1 cellular context compared by ENCODE assay signal in genomic region chr5:150000261-150000989, GRCh38.
TF ChIP-seq lines count a peak whose summit lies in the region.

A gene with protein sequence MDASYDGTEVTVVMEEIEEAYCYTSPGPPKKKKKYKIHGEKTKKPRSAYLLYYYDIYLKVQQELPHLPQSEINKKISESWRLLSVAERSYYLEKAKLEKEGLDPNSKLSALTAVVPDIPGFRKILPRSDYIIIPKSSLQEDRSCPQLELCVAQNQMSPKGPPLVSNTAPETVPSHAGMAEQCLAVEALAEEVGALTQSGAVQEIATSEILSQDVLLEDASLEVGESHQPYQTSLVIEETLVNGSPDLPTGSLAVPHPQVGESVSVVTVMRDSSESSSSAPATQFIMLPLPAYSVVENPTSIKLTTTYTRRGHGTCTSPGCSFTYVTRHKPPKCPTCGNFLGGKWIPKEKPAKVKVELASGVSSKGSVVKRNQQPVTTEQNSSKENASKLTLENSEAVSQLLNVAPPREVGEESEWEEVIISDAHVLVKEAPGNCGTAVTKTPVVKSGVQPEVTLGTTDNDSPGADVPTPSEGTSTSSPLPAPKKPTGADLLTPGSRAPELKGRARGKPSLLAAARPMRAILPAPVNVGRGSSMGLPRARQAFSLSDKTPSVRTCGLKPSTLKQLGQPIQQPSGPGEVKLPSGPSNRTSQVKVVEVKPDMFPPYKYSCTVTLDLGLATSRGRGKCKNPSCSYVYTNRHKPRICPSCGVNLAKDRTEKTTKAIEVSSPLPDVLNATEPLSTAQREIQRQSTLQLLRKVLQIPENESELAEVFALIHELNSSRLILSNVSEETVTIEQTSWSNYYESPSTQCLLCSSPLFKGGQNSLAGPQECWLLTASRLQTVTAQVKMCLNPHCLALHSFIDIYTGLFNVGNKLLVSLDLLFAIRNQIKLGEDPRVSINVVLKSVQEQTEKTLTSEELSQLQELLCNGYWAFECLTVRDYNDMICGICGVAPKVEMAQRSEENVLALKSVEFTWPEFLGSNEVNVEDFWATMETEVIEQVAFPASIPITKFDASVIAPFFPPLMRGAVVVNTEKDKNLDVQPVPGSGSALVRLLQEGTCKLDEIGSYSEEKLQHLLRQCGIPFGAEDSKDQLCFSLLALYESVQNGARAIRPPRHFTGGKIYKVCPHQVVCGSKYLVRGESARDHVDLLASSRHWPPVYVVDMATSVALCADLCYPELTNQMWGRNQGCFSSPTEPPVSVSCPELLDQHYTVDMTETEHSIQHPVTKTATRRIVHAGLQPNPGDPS (N-terminal part only) (plus strand): TSS chr5:150000739. CDS start chr5:150004853, 4,114 bp downstream.
TSS of gene TIGD6 (minus strand) at chr5:150000654. CDS start at chr5:149996348, 4,306 bp downstream.

TF ChIP-seq in HEK293, 187 proteins besides CTCF, POLR2A, EP300 and RAD21 (continued from another document and continues in another):
- TF ChIP-seq ZNF280D (tag by site-specific recombination; IDR thresholded peaks at IDR 0.05) (no peak), ZNF423 (tag by site-specific recombination; IDR thresholded peaks at IDR 0.05) (peak; percentile 12; the same call in 1 of the 2 replicates), ZNF629 (tag by site-specific recombination; IDR thresholded peaks at IDR 0.05) (peak; percentile 67; the same call in 1 of the 2 replicates), ZNF433 (tag by site-specific recombination; IDR thresholded peaks at IDR 0.05; ENCODE audit: low read depth) (no peak), TCF7L2 (IDR thresholded peaks at IDR 0.05; ENCODE audit: borderline replicate concordance, low read depth, low read length) (no peak), WT1 (tag by site-specific recombination; IDR thresholded peaks at IDR 0.05) (no peak), KLF7 (tag by site-specific recombination; IDR thresholded peaks at IDR 0.05; ENCODE audit: borderline replicate concordance) (peak; percentile 69; the same call in 1 of the 2 replicates), ZNF10 (tag by site-specific recombination; IDR thresholded peaks at IDR 0.05) (0 out of 2 replicates have a peak, but pooled peaks have one; percentile 26), ZEB2 (tag by site-specific recombination; IDR thresholded peaks at IDR 0.05) (peak; percentile 97; the same call in 1 of the 2 replicates), ZNF202 (tag by site-specific recombination; IDR thresholded peaks at IDR 0.05; ENCODE audit: borderline replicate concordance) (no peak), ZFP37 (tag by site-specific recombination; IDR thresholded peaks at IDR 0.05) (peak; percentile 35; the same call in 1 of the 2 replicates), ZNF624 (tag by site-specific recombination; IDR thresholded peaks at IDR 0.05) (no peak), ZNF394 (tag by site-specific recombination; IDR thresholded peaks at IDR 0.05; ENCODE audit: borderline replicate concordance) (0 out of 2 replicates have a peak, but pooled peaks have one; percentile 22), ZNF555 (tag by site-specific recombination; conservative IDR thresholded peaks at IDR 0.05) (no peak), ZNF223 (tag by site-specific recombination; IDR thresholded peaks at IDR 0.05) (no peak), ZNF211 (tag by site-specific recombination; IDR thresholded peaks at IDR 0.05; ENCODE audit: low read depth) (no peak), KLF16 (tag by site-specific recombination; IDR thresholded peaks at IDR 0.05) (no peak; the same call in 1 of the 2 replicates), PRDM1 (tag by site-specific recombination; IDR thresholded peaks at IDR 0.05) (no peak), ZNF146 (tag by site-specific recombination; IDR thresholded peaks at IDR 0.05) (no peak; the same call in 1 of the 2 replicates), ZNF391 (tag by site-specific recombination; IDR thresholded peaks at IDR 0.05; ENCODE audit: borderline replicate concordance, low read depth) (no peak), ZNF658 (tag by site-specific recombination; IDR thresholded peaks at IDR 0.05) (no peak), ZNF776 (tag by site-specific recombination; IDR thresholded peaks at IDR 0.05; ENCODE audit: borderline replicate concordance) (no peak), ZNF404 (tag by site-specific recombination; IDR thresholded peaks at IDR 0.05) (no peak), ZSCAN16 (tag by site-specific recombination; IDR thresholded peaks at IDR 0.05) (no peak), ZIC2 (tag by site-specific recombination; IDR thresholded peaks at IDR 0.05) (no peak; the same call in 1 of the 2 replicates), ZNF2 (tag by site-specific recombination; IDR thresholded peaks at IDR 0.05) (no peak; the same call in none of the 2 replicates), SP3 (tag by site-specific recombination; IDR thresholded peaks at IDR 0.05) (peak; percentile 83), REPIN1 (tag by site-specific recombination; IDR thresholded peaks at IDR 0.05; ENCODE audit: low read depth) (no peak; the same call in 1 of the 2 replicates), ZNF549 (tag by site-specific recombination; IDR thresholded peaks at IDR 0.05) (no peak), ZNF610 (tag by site-specific recombination; IDR thresholded peaks at IDR 0.05; ENCODE audit: borderline replicate concordance) (peak; percentile 81), ZBTB44 (tag by site-specific recombination; IDR thresholded peaks at IDR 0.05) (no peak), ZBTB7A (tag by site-specific recombination; IDR thresholded peaks at IDR 0.05; ENCODE audit: low read depth) (peak; percentile 85), OVOL3 (tag by site-specific recombination; IDR thresholded peaks at IDR 0.05) (no peak), ZNF138 (tag by site-specific recombination; IDR thresholded peaks at IDR 0.05; ENCODE audit: borderline replicate concordance) (no peak), ZNF670 (tag by site-specific recombination; IDR thresholded peaks at IDR 0.05; ENCODE audit: low read depth) (no peak), SP7 (tag by site-specific recombination; IDR thresholded peaks at IDR 0.05) (peak; percentile 87), ZNF175 (tag by site-specific recombination; IDR thresholded peaks at IDR 0.05) (no peak), ZNF157 (tag by site-specific recombination; IDR thresholded peaks at IDR 0.05) (no peak), ZXDB (tag by site-specific recombination; IDR thresholded peaks at IDR 0.05) (peak; percentile 91), YY1 (tag by site-specific recombination; IDR thresholded peaks at IDR 0.05) (0 out of 2 replicates have a peak, but pooled peaks have one; percentile 57), ZNF18 (tag by site-specific recombination; IDR thresholded peaks at IDR 0.05) (no peak; the same call in 1 of the 2 replicates), MZF1 (tag by site-specific recombination; IDR thresholded peaks at IDR 0.05; ENCODE audit: borderline replicate concordance) (no peak), GLI4 (tag by site-specific recombination; IDR thresholded peaks at IDR 0.05) (peak; percentile 90; the same call in 1 of the 2 replicates), ZNF132 (tag by site-specific recombination; IDR thresholded peaks at IDR 0.05; ENCODE audit: borderline replicate concordance) (no peak)
- TF ChIP-seq, protein P1, sequence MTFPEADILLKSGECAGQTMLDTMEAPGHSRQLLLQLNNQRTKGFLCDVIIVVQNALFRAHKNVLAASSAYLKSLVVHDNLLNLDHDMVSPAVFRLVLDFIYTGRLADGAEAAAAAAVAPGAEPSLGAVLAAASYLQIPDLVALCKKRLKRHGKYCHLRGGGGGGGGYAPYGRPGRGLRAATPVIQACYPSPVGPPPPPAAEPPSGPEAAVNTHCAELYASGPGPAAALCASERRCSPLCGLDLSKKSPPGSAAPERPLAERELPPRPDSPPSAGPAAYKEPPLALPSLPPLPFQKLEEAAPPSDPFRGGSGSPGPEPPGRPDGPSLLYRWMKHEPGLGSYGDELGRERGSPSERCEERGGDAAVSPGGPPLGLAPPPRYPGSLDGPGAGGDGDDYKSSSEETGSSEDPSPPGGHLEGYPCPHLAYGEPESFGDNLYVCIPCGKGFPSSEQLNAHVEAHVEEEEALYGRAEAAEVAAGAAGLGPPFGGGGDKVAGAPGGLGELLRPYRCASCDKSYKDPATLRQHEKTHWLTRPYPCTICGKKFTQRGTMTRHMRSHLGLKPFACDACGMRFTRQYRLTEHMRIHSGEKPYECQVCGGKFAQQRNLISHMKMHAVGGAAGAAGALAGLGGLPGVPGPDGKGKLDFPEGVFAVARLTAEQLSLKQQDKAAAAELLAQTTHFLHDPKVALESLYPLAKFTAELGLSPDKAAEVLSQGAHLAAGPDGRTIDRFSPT (tag by site-specific recombination; IDR thresholded peaks at IDR 0.05), result no peak
- TF ChIP-seq, protein P2, sequence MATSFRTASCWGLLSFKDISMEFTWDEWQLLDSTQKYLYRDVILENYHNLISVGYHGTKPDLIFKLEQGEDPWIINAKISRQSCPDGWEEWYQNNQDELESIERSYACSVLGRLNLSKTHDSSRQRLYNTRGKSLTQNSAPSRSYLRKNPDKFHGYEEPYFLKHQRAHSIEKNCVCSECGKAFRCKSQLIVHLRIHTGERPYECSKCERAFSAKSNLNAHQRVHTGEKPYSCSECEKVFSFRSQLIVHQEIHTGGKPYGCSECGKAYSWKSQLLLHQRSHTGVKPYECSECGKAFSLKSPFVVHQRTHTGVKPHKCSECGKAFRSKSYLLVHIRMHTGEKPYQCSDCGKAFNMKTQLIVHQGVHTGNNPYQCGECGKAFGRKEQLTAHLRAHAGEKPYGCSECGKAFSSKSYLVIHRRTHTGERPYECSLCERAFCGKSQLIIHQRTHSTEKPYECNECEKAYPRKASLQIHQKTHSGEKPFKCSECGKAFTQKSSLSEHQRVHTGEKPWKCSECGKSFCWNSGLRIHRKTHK (tag by site-specific recombination; IDR thresholded peaks at IDR 0.05), result no peak
- TF ChIP-seq, protein P3, sequence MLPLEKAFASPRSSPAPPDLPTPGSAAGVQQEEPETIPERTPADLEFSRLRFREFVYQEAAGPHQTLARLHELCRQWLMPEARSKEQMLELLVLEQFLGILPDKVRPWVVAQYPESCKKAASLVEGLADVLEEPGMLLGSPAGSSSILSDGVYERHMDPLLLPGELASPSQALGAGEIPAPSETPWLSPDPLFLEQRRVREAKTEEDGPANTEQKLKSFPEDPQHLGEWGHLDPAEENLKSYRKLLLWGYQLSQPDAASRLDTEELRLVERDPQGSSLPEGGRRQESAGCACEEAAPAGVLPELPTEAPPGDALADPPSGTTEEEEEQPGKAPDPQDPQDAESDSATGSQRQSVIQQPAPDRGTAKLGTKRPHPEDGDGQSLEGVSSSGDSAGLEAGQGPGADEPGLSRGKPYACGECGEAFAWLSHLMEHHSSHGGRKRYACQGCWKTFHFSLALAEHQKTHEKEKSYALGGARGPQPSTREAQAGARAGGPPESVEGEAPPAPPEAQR (tag by site-specific recombination; IDR thresholded peaks at IDR 0.05), result no peak
